10 cellular contexts compared by ENCODE assay signal in the genomic region with DNA sequence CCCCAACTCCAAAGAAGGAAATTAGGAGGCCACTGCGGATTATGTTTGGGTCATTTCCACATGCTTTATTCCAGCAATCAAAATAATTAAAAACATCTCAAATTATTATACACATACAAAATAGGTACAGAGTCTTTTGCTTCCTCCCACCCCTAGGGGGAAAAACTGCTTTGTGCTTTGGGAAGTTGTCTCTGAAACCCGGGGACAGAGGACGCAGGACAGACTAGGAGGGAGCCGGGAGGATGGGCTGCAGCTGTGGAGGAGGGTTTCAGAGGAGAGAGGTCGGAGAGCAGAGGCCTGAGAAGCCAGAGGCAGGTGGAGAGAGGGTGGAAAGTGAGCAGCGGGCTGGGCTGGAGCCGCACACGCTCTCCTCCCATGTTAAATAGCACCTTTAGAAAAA. TPM values are rescaled to one million over a fixed set of nuclear protein-coding genes. Genes with fewer than 3 reads are reported as not detected.
DNase-seq lines count a peak whose midpoint lies in the region; ATAC-seq and TF ChIP-seq lines count a peak whose summit lies in the region.
"Had no signal": no experiment of that assay in that cellular context is flagged by ENCODE, and none has a peak within 500 bp of the region (broad histone marks: within the 10 kb centered on the region; RNA-seq: fewer than 3 reads in every experiment).

No MANE protein-coding gene starts in this region.

- H3K9me3 ChIP-seq in heart right ventricle (no peaks in the 10 kb centered on the region), upper lobe of right lung (no peaks in the 10 kb centered on the region), Peyer's patch (no peaks in the 10 kb centered on the region)

- ATAC-seq in Right ventricle myocardium inferior (no peak), heart right ventricle (no peak), activated B cell treated with CpG ODN at 0.5 μM for 24 hours (ENCODE audit: low read depth) (peak; percentile 26), upper lobe of right lung (no peak), GM18868 (IDR thresholded peaks at IDR 0.05; ENCODE audit: unreplicated experiment) (no peak)

- H3K9me3 Mint-ChIP-seq in activated B cell treated with CpG ODN at 0.5 μM for 24 hours, result no peaks in the 10 kb centered on the region
- H3K9me3 Mint-ChIP-seq: activated naive CD4-positive, alpha-beta T cell treated with anti-CD3 and anti-CD28 coated beads, Interleukin-2, amount 50 U/mL, for 24 hours had no signal

- peak overlapping the region; percentile 61 for H3K4me3 Mint-ChIP-seq in activated B cell treated with CpG ODN at 0.5 μM for 24 hours
- H3K4me3 Mint-ChIP-seq: activated naive CD4-positive, alpha-beta T cell treated with anti-CD3 and anti-CD28 coated beads, Interleukin-2, amount 50 U/mL, for 24 hours had no signal

- H3K36me3 ChIP-seq in heart right ventricle (peaks cover 0 to 45% (median 12%) of the 10 kb centered on the region in 9 donors), upper lobe of right lung (peaks cover 23% of the 10 kb centered on the region), Peyer's patch (peaks cover 0 to 8% (median 0%) of the 10 kb centered on the region in 3 donors)

- peak overlapping the region in 1 of 10 donors; percentile 20 for H3K4me3 ChIP-seq in heart right ventricle
- no peak overlapping the region for H3K4me3 ChIP-seq in upper lobe of right lung
- H3K4me3 ChIP-seq in Peyer's patch, result peak overlapping the region in 1 of 4 donors; percentile 21

- DNase-seq in Right ventricle myocardium inferior (ENCODE audit: missing footprints), result peak; percentile 44
- no peak for DNase-seq in heart right ventricle
- DNase-seq in activated B cell treated with CpG ODN at 0.5 μM for 24 hours, result no peak
- peak; percentile 61 for DNase-seq in iPS-NIHi11 (ENCODE audit: low spot score)
- no peak for DNase-seq in upper lobe of right lung
- no peak for DNase-seq in NCI-H1417 treated with DMSO at 0.1 percent for 48 hours (lab: John Stamatoyannopoulos, UW)
- no peak for DNase-seq in Peyer's patch
- DNase-seq: NCI-H526 treated with DMSO at 0.1 percent for 48 hours had no signal

- WGBS in heart right ventricle, 2 donors, result 54 to 61% methylated on average over 8 of the region's 8 CpGs

- H3K27ac ChIP-seq in heart right ventricle (peak overlapping the region in 1 of 10 donors; percentile 36), upper lobe of right lung (peak overlapping the region; percentile 17), Peyer's patch (peak overlapping the region in 2 of 4 donors; percentile 10 to 70)

- intact Hi-C loops in Right ventricle myocardium inferior (cut with DNase I) (no loop called here), heart right ventricle (cut with DNase I) (no loop called here), activated B cell treated with CpG ODN at 0.5 μM for 24 hours (cut with micrococcal nuclease) (loop anchor here (1.0 kb wide), 1 partner anchor 9 kb away; no protein-coding TSS in a partner anchor), upper lobe of right lung (cut with DNase I) (no loop called here)

- CTCF ChIA-PET in activated B cell treated with CpG ODN at 0.5 μM for 24 hours (lab: Charles Lee), result no interaction called here

- H3K27me3 Mint-ChIP-seq in activated B cell treated with CpG ODN at 0.5 μM for 24 hours, result no peaks in the 10 kb centered on the region
- H3K27me3 Mint-ChIP-seq: activated naive CD4-positive, alpha-beta T cell treated with anti-CD3 and anti-CD28 coated beads, Interleukin-2, amount 50 U/mL, for 24 hours had no signal

- H3K4me1 ChIP-seq in heart right ventricle (peaks cover 0 to 19% (median 0%) of the 10 kb centered on the region in 9 donors), upper lobe of right lung (peaks cover 6% of the 10 kb centered on the region), Peyer's patch (peaks cover 3 to 17% (median 14%) of the 10 kb centered on the region in 4 donors)

- H3K27me3 ChIP-seq in heart right ventricle, result no peaks in the 10 kb centered on the region
- no peaks in the 10 kb centered on the region for H3K27me3 ChIP-seq in upper lobe of right lung
- no peaks in the 10 kb centered on the region for H3K27me3 ChIP-seq in Peyer's patch

- no peak for TF ChIP-seq CTCF in heart right ventricle (IDR thresholded peaks at IDR 0.05)
- no peak for TF ChIP-seq CTCF in activated B cell treated with CpG ODN at 0.5 μM for 24 hours (IDR thresholded peaks at IDR 0.05)
- no peak for TF ChIP-seq CTCF in upper lobe of right lung (IDR thresholded peaks at IDR 0.05)
- TF ChIP-seq CTCF in Peyer's patch (IDR thresholded peaks at IDR 0.05), result peak in 2 of 6 experiments; percentile 12 to 22

- peaks cover 43% of the 10 kb centered on the region for H3K4me1 Mint-ChIP-seq in activated B cell treated with CpG ODN at 0.5 μM for 24 hours

- H3K36me3 Mint-ChIP-seq in activated B cell treated with CpG ODN at 0.5 μM for 24 hours (ENCODE audit: low read depth), result peaks cover 10% of the 10 kb centered on the region
- H3K36me3 Mint-ChIP-seq: activated naive CD4-positive, alpha-beta T cell treated with anti-CD3 and anti-CD28 coated beads, Interleukin-2, amount 50 U/mL, for 24 hours had no signal

- no peak for TF ChIP-seq POLR2A in Peyer's patch (IDR thresholded peaks at IDR 0.05)

- H3K27ac Mint-ChIP-seq in activated B cell treated with CpG ODN at 0.5 μM for 24 hours, result peak overlapping the region; percentile 31
- H3K27ac Mint-ChIP-seq: activated naive CD4-positive, alpha-beta T cell treated with anti-CD3 and anti-CD28 coated beads, Interleukin-2, amount 50 U/mL, for 24 hours had no signal

- POLR2A ChIA-PET in activated B cell treated with CpG ODN at 0.5 μM for 24 hours (lab: Charles Lee), result no interaction called here

RNA-seq across cellular contexts. Expression of gene COL1A1, which starts 17.4 kb away (rescaled TPM):
- 28.2 TPM for total RNA-seq in Right ventricle myocardium inferior
- 100 to 1,000 TPM in 1 of 10 donors, 10 to 100 TPM in 9; 31.7 to 455 (median 45.9) TPM for total RNA-seq in heart right ventricle
- polyA plus RNA-seq in heart right ventricle, result 10 to 100 TPM; 30.2 to 81.5 TPM
- 8.8 and 9.2 TPM in 2 replicates for total RNA-seq in activated B cell treated with CpG ODN at 0.5 μM for 24 hours
- total RNA-seq in upper lobe of right lung, result 154 TPM
- total RNA-seq in Peyer's patch, result 100 to 1,000 TPM in 1 of 4 donors, 10 to 100 TPM in 3; 11.3 to 287 (median 31.9) TPM

RNA-seq across cellular contexts. Expression of gene SGCA, which starts 18.3 kb away (rescaled TPM):
- total RNA-seq in Right ventricle myocardium inferior (151 TPM), heart right ventricle (100 to 1,000 TPM; 136 to 204 (median 158) TPM), activated B cell treated with CpG ODN at 0.5 μM for 24 hours (1.7 and 2.2 TPM in 2 replicates), upper lobe of right lung (27.8 TPM), Peyer's patch (1 to 10 TPM in 3 of 4 donors, not detected in 1; 2.9 to 3.5 (median 3.5) TPM)
- polyA plus RNA-seq in heart right ventricle, result 100 to 1,000 TPM; 137 to 314 TPM

RNA-seq across cellular contexts. Expression of gene PPP1R9B, which starts 33.6 kb away (rescaled TPM):
- total RNA-seq in Right ventricle myocardium inferior (38.4 TPM), heart right ventricle (10 to 100 TPM; 17.3 to 45.4 (median 26.9) TPM), activated B cell treated with CpG ODN at 0.5 μM for 24 hours (300 and 313 TPM in 2 replicates), upper lobe of right lung (103 TPM), Peyer's patch (10 to 100 TPM; 18.0 to 40.4 (median 32.9) TPM)
- 10 to 100 TPM; 22.4 to 42.7 TPM for polyA plus RNA-seq in heart right ventricle

RNA-seq across cellular contexts. Expression of gene SAMD14, which starts 54.1 kb away (rescaled TPM):
- total RNA-seq in Right ventricle myocardium inferior (1.7 TPM), heart right ventricle (1 to 10 TPM; 1.5 to 3.8 (median 1.9) TPM), activated B cell treated with CpG ODN at 0.5 μM for 24 hours (4.7 and 4.9 TPM in 2 replicates), upper lobe of right lung (21.5 TPM), Peyer's patch (1 to 10 TPM in 2 of 4 donors, under 1 TPM in 2; 0.53 to 2.5 (median 1.0) TPM)
- 1 to 10 TPM; 1.9 to 3.8 TPM for polyA plus RNA-seq in heart right ventricle

Comparison
In these comparisons a context has a peak if more than half of its experiments do, and no peak if none do; other contexts are left out.
1. DNase-seq: peak in Right ventricle myocardium inferior (single experiment) and iPS-NIHi11 (single experiment); none in heart right ventricle (0 of 2), activated B cell treated with CpG ODN at 0.5 μM for 24 hours (single experiment), upper lobe of right lung (single experiment), NCI-H1417 treated with DMSO at 0.1 percent for 48 hours (single experiment) and Peyer's patch (0 of 3).